Comparison of ENCODE assay signal across 17 cellular contexts in genomic region chr16:76345093-76345735, GRCh38.
DNase-seq lines count a peak whose midpoint lies in the region; ATAC-seq and TF ChIP-seq lines count a peak whose summit lies in the region.
"Had no signal": no experiment of that assay in that cellular context is flagged by ENCODE, and none has a peak within 500 bp of the region (broad histone marks: within the 10 kb centered on the region; RNA-seq: fewer than 3 reads in every experiment).

No MANE protein-coding gene starts in this region.

- no peak overlapping the region for H2AFZ ChIP-seq in mammary epithelial cell (ENCODE audit: low read depth, low read length)
- H2AFZ ChIP-seq in fibroblast of lung (ENCODE audit: low read length), result no peak overlapping the region

- H3K27ac Mint-ChIP-seq in MCF 10A (ENCODE audit: low read depth, unreplicated experiment), result peak overlapping the region; percentile 69
- H3K27ac Mint-ChIP-seq: activated naive CD8-positive, alpha-beta T cell treated with anti-CD3 and anti-CD28 coated beads, Interleukin-2, amount 10 ng/mL, durations not matched to agents 7 days and 5 days; CD4-positive, alpha-beta memory T cell; naive thymus-derived CD8-positive, alpha-beta T cell; T-helper 1 cell treated with Interleukin-12 subunit alpha and Interleukin-12 subunit beta and Interleukin-4 antibody, amounts not matched to agents 30 μg/mL and 1 μg/mL, for 36 hours had no signal

- H3K36me3 ChIP-seq in mammary epithelial cell (ENCODE audit: insufficient read depth, low read length), result no peaks in the 10 kb centered on the region
- H3K36me3 ChIP-seq in fibroblast of lung (ENCODE audit: control insufficient read depth, insufficient read depth, low read length), result no peaks in the 10 kb centered on the region
- H3K36me3 ChIP-seq in left lung, result no peaks in the 10 kb centered on the region
- no peaks in the 10 kb centered on the region for H3K36me3 ChIP-seq in upper lobe of right lung
- H3K36me3 ChIP-seq: Peyer's patch had no signal

- peak; percentile 75 for DNase-seq in MCF 10A (ENCODE audit: unreplicated experiment)
- DNase-seq in mammary epithelial cell, result no peak
- peak; percentile 29 to 67 for DNase-seq in fibroblast of lung (ENCODE audit: low read depth in 2 of 2)
- peak in 1 of 2 donors; percentile 37 for DNase-seq in left lung
- DNase-seq in upper lobe of right lung, result no peak
- DNase-seq in dermis blood vessel endothelial cell, result no peak
- no peak for DNase-seq in activated T-cell treated with anti-CD3 and anti-CD28 coated beads, Interleukin-2, amount 50 U/mL, for 1 hour
- no peak for DNase-seq in central memory CD4-positive, alpha-beta T cell
- DNase-seq: activated CD4-positive, alpha-beta T cell treated with anti-CD3 and anti-CD28 coated beads for 1 hour; activated naive CD8-positive, alpha-beta T cell treated with anti-CD3 and anti-CD28 coated beads, Interleukin-2, amount 10 ng/mL, durations not matched to agents 7 days and 5 days; CD4-positive, alpha-beta memory T cell; naive thymus-derived CD8-positive, alpha-beta T cell; NCI-H1694 treated with DMSO at 0.1 percent for 48 hours; NCI-H526 treated with DMSO at 0.1 percent for 48 hours; Peyer's patch; stimulated activated CD4-positive, alpha-beta T cell treated with anti-CD3 and anti-CD28 coated beads, Interleukin-4, amount 100 ng/mL, for 24 hours had no signal

- H3K4me1 Mint-ChIP-seq in MCF 10A (ENCODE audit: insufficient read depth, unreplicated experiment), result peaks cover 7% of the 10 kb centered on the region
- H3K4me1 Mint-ChIP-seq: activated naive CD8-positive, alpha-beta T cell treated with anti-CD3 and anti-CD28 coated beads, Interleukin-2, amount 10 ng/mL, durations not matched to agents 7 days and 5 days; CD4-positive, alpha-beta memory T cell; naive thymus-derived CD8-positive, alpha-beta T cell had no signal

- H3K27ac ChIP-seq in mammary epithelial cell (ENCODE audit: insufficient read depth, low read depth, low read length) (no peak overlapping the region), fibroblast of lung (ENCODE audit: insufficient read depth, low read length) (no peak overlapping the region), left lung (no peak overlapping the region), upper lobe of right lung (no peak overlapping the region)
- H3K27ac ChIP-seq: Peyer's patch had no signal

- BruUV-seq in MCF 10A (replicated peaks; lab: Mats Ljungman, UMichigan), result no TSS peak
- no TSS peak for BruUV-seq in mammary epithelial cell (replicated peaks; lab: Mats Ljungman, UMichigan)

- H3K9ac ChIP-seq in mammary epithelial cell (ENCODE audit: insufficient read depth, low read length) (no peak overlapping the region), fibroblast of lung (ENCODE audit: insufficient read depth, low read length) (no peak overlapping the region)

- H4K20me1 ChIP-seq in mammary epithelial cell (ENCODE audit: insufficient read depth, low read length) (no peaks in the 10 kb centered on the region), fibroblast of lung (ENCODE audit: control insufficient read depth, extremely low read depth, insufficient read depth, low read length) (no peaks in the 10 kb centered on the region)

- intact Hi-C loops in MCF 10A (cut with micrococcal nuclease), result no loop called here
- intact Hi-C loops in mammary epithelial cell (cut with micrococcal nuclease), result no loop called here
- intact Hi-C loops in left lung (cut with DNase I), result no loop called here
- intact Hi-C loops in upper lobe of right lung (cut with DNase I), result no loop called here

- H3K4me3 Mint-ChIP-seq in MCF 10A (ENCODE audit: unreplicated experiment), result no peak overlapping the region
- H3K4me3 Mint-ChIP-seq: activated naive CD8-positive, alpha-beta T cell treated with anti-CD3 and anti-CD28 coated beads, Interleukin-2, amount 10 ng/mL, durations not matched to agents 7 days and 5 days; CD4-positive, alpha-beta memory T cell; naive thymus-derived CD8-positive, alpha-beta T cell; T-helper 1 cell treated with Interleukin-12 subunit alpha and Interleukin-12 subunit beta and Interleukin-4 antibody, amounts not matched to agents 30 μg/mL and 1 μg/mL, for 36 hours had no signal

- no peaks in the 10 kb centered on the region for H3K36me3 Mint-ChIP-seq in MCF 10A (ENCODE audit: insufficient read depth, unreplicated experiment)
- H3K36me3 Mint-ChIP-seq: activated naive CD8-positive, alpha-beta T cell treated with anti-CD3 and anti-CD28 coated beads, Interleukin-2, amount 10 ng/mL, durations not matched to agents 7 days and 5 days; CD4-positive, alpha-beta memory T cell; naive thymus-derived CD8-positive, alpha-beta T cell had no signal

- POLR2A ChIA-PET in MCF 10A (lab: Yijun Ruan, JAX), result no interaction called here

- H3K9me3 ChIP-seq in mammary epithelial cell (replicated peaks; ENCODE audit: insufficient read depth, low read length), result no peaks in the 10 kb centered on the region
- no peaks in the 10 kb centered on the region for H3K9me3 ChIP-seq in fibroblast of lung (ENCODE audit: control insufficient read depth, insufficient read depth, low read depth, low read length)
- H3K9me3 ChIP-seq in left lung, result no peaks in the 10 kb centered on the region
- H3K9me3 ChIP-seq in upper lobe of right lung, result no peaks in the 10 kb centered on the region
- H3K9me3 ChIP-seq: Peyer's patch had no signal

- no peaks in the 10 kb centered on the region for H3K79me2 ChIP-seq in mammary epithelial cell (ENCODE audit: insufficient read depth, low read length)
- no peaks in the 10 kb centered on the region for H3K79me2 ChIP-seq in fibroblast of lung (ENCODE audit: control insufficient read depth, insufficient read depth, low read length)

- ATAC-seq in left lung (peak; percentile 88), upper lobe of right lung (peak; percentile 81)
- ATAC-seq: naive thymus-derived CD8-positive, alpha-beta T cell had no signal

- no peaks in the 10 kb centered on the region for H3K27me3 Mint-ChIP-seq in MCF 10A (ENCODE audit: insufficient read depth, unreplicated experiment)
- H3K27me3 Mint-ChIP-seq: activated naive CD8-positive, alpha-beta T cell treated with anti-CD3 and anti-CD28 coated beads, Interleukin-2, amount 10 ng/mL, durations not matched to agents 7 days and 5 days; CD4-positive, alpha-beta memory T cell; naive thymus-derived CD8-positive, alpha-beta T cell had no signal

- no peaks in the 10 kb centered on the region for H3K27me3 ChIP-seq in mammary epithelial cell (ENCODE audit: insufficient read depth, low read length)
- H3K27me3 ChIP-seq in fibroblast of lung (ENCODE audit: control insufficient read depth, insufficient read depth, low read length), result no peaks in the 10 kb centered on the region
- no peaks in the 10 kb centered on the region for H3K27me3 ChIP-seq in left lung
- no peaks in the 10 kb centered on the region for H3K27me3 ChIP-seq in upper lobe of right lung
- H3K27me3 ChIP-seq: Peyer's patch had no signal

- in situ Hi-C loops in mammary epithelial cell (cut with MboI; ENCODE audit: low sequenced_read_pairs in 2 of 2), result no loop called here

- no peak for TF ChIP-seq CTCF in MCF 10A (IDR thresholded peaks at IDR 0.05; ENCODE audit: unreplicated experiment)
- no peak for TF ChIP-seq CTCF in mammary epithelial cell (conservative IDR thresholded peaks at IDR 0.05 in 1 of 2, IDR thresholded peaks at IDR 0.05 in 1 of 2; ENCODE audit: extremely low read depth in 1 of 2, insufficient read depth in 1 of 2, low read depth in 1 of 2, low read length in 2 of 2)
- no peak for TF ChIP-seq CTCF in fibroblast of lung (conservative IDR thresholded peaks at IDR 0.05 in 1 of 2, IDR thresholded peaks at IDR 0.05 in 1 of 2; ENCODE audit: low read depth in 1 of 2, low read length in 2 of 2)
- no peak for TF ChIP-seq CTCF in left lung (IDR thresholded peaks at IDR 0.05)
- no peak for TF ChIP-seq CTCF in upper lobe of right lung (IDR thresholded peaks at IDR 0.05)

- CTCF ChIA-PET in MCF 10A (lab: Yijun Ruan, JAX), result no interaction called here
- CTCF ChIA-PET in mammary epithelial cell (lab: Charles Lee; ENCODE audit: low non-redundant PET), result no interaction called here

- 86% methylated on average over 3 of the region's 3 CpGs for WGBS in mammary epithelial cell (ENCODE audit: low coverage, missing lambda C conversion rate)

- H3K4me1 ChIP-seq in mammary epithelial cell (ENCODE audit: insufficient read depth, low read length) (no peaks in the 10 kb centered on the region), fibroblast of lung (ENCODE audit: control insufficient read depth, extremely low read depth, insufficient read depth, low read length) (no peaks in the 10 kb centered on the region), left lung (no peaks in the 10 kb centered on the region), upper lobe of right lung (no peaks in the 10 kb centered on the region)
- H3K4me1 ChIP-seq: Peyer's patch had no signal

- no peak overlapping the region for H3K4me2 ChIP-seq in mammary epithelial cell (ENCODE audit: insufficient read depth, low read depth, low read length)
- H3K4me2 ChIP-seq in fibroblast of lung (ENCODE audit: extremely low read depth, insufficient read depth, low read length), result no peak overlapping the region

- no peaks in the 10 kb centered on the region for H3K9me3 Mint-ChIP-seq in MCF 10A (ENCODE audit: unreplicated experiment)
- H3K9me3 Mint-ChIP-seq: activated naive CD8-positive, alpha-beta T cell treated with anti-CD3 and anti-CD28 coated beads, Interleukin-2, amount 10 ng/mL, durations not matched to agents 7 days and 5 days; T-helper 1 cell treated with Interleukin-12 subunit alpha and Interleukin-12 subunit beta and Interleukin-4 antibody, amounts not matched to agents 30 μg/mL and 1 μg/mL, for 36 hours had no signal

- dilution Hi-C loops in mammary epithelial cell (cut with HindIII; ENCODE audit: low sequenced_read_pairs), result no loop called here

- H3K4me3 ChIP-seq in mammary epithelial cell (replicated peaks in 1 of 3; ENCODE audit: insufficient read depth in 1 of 3, low read depth in 2 of 3, low read length in 3 of 3), result no peak overlapping the region
- H3K4me3 ChIP-seq in fibroblast of lung (replicated peaks in 1 of 4; ENCODE audit: control extremely low read depth in 1 of 4, insufficient read depth in 1 of 4, low read depth in 3 of 4, low read length in 4 of 4), result no peak overlapping the region
- H3K4me3 ChIP-seq in left lung, result no peak overlapping the region
- no peak overlapping the region for H3K4me3 ChIP-seq in upper lobe of right lung
- H3K4me3 ChIP-seq: Peyer's patch had no signal

Comparison
In these comparisons a context has a peak if more than half of its experiments do, and no peak if none do; other contexts are left out.
1. DNase-seq: peak in MCF 10A (single experiment) and fibroblast of lung (2 of 2); none in mammary epithelial cell (single experiment), upper lobe of right lung (single experiment), dermis blood vessel endothelial cell (single experiment), activated T-cell treated with anti-CD3 and anti-CD28 coated beads, Interleukin-2, amount 50 U/mL, for 1 hour (single experiment) and central memory CD4-positive, alpha-beta T cell (single experiment).